Comparison of ENCODE assay signal across 10 cellular contexts in genomic region chr3:143763568-143764162, GRCh38.
DNase-seq lines count a peak whose midpoint lies in the region; ATAC-seq, FAIRE-seq and TF ChIP-seq lines count a peak whose summit lies in the region.
"Had no signal": no experiment of that assay in that cellular context is flagged by ENCODE, and none has a peak within 500 bp of the region (broad histone marks: within the 10 kb centered on the region; RNA-seq: fewer than 3 reads in every experiment).

No MANE protein-coding gene starts in this region.

- TF ChIP-seq RAD21 in K562 (CRISPR knock-in tag; conservative IDR thresholded peaks at IDR 0.05 in 1 of 2, IDR thresholded peaks at IDR 0.05 in 1 of 2) = peak; percentile 27 to 42; a peak in 3 of 4 replicates

- no TSS peak for BruUV-seq in K562 (replicated peaks; lab: Mats Ljungman, UMichigan)

- H3K36me3 ChIP-seq in CD8-positive, alpha-beta T cell (ENCODE audit: insufficient read depth, low read length) = no peaks in the 10 kb centered on the region
- H3K36me3 ChIP-seq in K562 (ENCODE audit: control insufficient read depth, insufficient read depth, low read length) = no peaks in the 10 kb centered on the region
- H3K36me3 ChIP-seq in lower lobe of right lung = no peaks in the 10 kb centered on the region
- no peaks in the 10 kb centered on the region for H3K36me3 ChIP-seq in ascending aorta

- peak; percentile 23 for TF ChIP-seq CTCF in CD8-positive, alpha-beta T cell (IDR thresholded peaks at IDR 0.05)
- TF ChIP-seq CTCF in K562 (IDR thresholded peaks at IDR 0.05 in 2 of 3, conservative IDR thresholded peaks at IDR 0.05 in 1 of 3; ENCODE audit: insufficient read depth in 2 of 3, low read depth in 1 of 3, low read length in 3 of 3) (peak in 1 of 3 experiments; percentile 37; a peak in 2 of 6 replicates), lower lobe of right lung (IDR thresholded peaks at IDR 0.05) (peak; percentile 25), ascending aorta (IDR thresholded peaks at IDR 0.05) (peak in 1 of 3 experiments; percentile 15)

- POLR2A ChIA-PET in CD8-positive, alpha-beta T cell (lab: Charles Lee) = no interaction called here
- POLR2A ChIA-PET in K562 (lab: Yijun Ruan, JAX) = no interaction called here

- H3K4me2 ChIP-seq in K562 (ENCODE audit: insufficient read depth, low read length) = no peak overlapping the region

- no peaks in the 10 kb centered on the region for H3K9me3 Mint-ChIP-seq in CD8-positive, alpha-beta T cell
- H3K9me3 Mint-ChIP-seq: activated naive CD8-positive, alpha-beta T cell treated with anti-CD3 and anti-CD28 coated beads, Interleukin-2, amount 50 U/mL, for 24 hours; memory B cell had no signal

- H3K4me3 ChIP-seq in CD8-positive, alpha-beta T cell (ENCODE audit: low read depth, low read length) = no peak overlapping the region
- no peak overlapping the region for H3K4me3 ChIP-seq in K562
- H3K4me3 ChIP-seq in lower lobe of right lung = no peak overlapping the region
- H3K4me3 ChIP-seq in ascending aorta = no peak overlapping the region

- no peak overlapping the region for H3K27ac ChIP-seq in CD8-positive, alpha-beta T cell (ENCODE audit: low read depth, low read length)
- H3K27ac ChIP-seq in K562 (ENCODE audit: extremely low read depth, low read depth, low read length) = no peak overlapping the region
- H3K27ac ChIP-seq in lower lobe of right lung = no peak overlapping the region
- H3K27ac ChIP-seq in ascending aorta = no peak overlapping the region

- H3K9ac ChIP-seq in K562 (ENCODE audit: insufficient read depth in 1 of 2, low read depth in 2 of 2, low read length in 2 of 2) = no peak overlapping the region

- TF ChIP-seq EP300 in K562 (IDR thresholded peaks at IDR 0.05; ENCODE audit: low read length) = no peak

- H3K4me1 Mint-ChIP-seq in CD8-positive, alpha-beta T cell (ENCODE audit: low read depth) = peaks cover 16% of the 10 kb centered on the region

- ATAC-seq in CD8-positive, alpha-beta T cell = no peak
- peak; percentile 33; the same call in 1 of the 3 replicates for ATAC-seq in K562
- no peak for ATAC-seq in lower lobe of right lung
- ATAC-seq: activated naive CD8-positive, alpha-beta T cell treated with anti-CD3 and anti-CD28 coated beads, Interleukin-2, amount 50 U/mL, for 24 hours had no signal

- peaks cover 5% of the 10 kb centered on the region for H3K4me1 ChIP-seq in CD8-positive, alpha-beta T cell (ENCODE audit: insufficient read depth, low read length)
- H3K4me1 ChIP-seq in K562 (replicated peaks in 1 of 2; ENCODE audit: control insufficient read depth in 2 of 2, insufficient read depth in 2 of 2, low read length in 2 of 2) = no peaks in the 10 kb centered on the region
- no peaks in the 10 kb centered on the region for H3K4me1 ChIP-seq in lower lobe of right lung
- no peaks in the 10 kb centered on the region for H3K4me1 ChIP-seq in ascending aorta

- no peak overlapping the region for H3K4me3 Mint-ChIP-seq in CD8-positive, alpha-beta T cell
- H3K4me3 Mint-ChIP-seq: activated naive CD8-positive, alpha-beta T cell treated with anti-CD3 and anti-CD28 coated beads, Interleukin-2, amount 50 U/mL, for 24 hours; memory B cell had no signal

- no peaks in the 10 kb centered on the region for H3K27me3 Mint-ChIP-seq in CD8-positive, alpha-beta T cell (ENCODE audit: low read depth)
- H3K27me3 Mint-ChIP-seq: activated naive CD8-positive, alpha-beta T cell treated with anti-CD3 and anti-CD28 coated beads, Interleukin-2, amount 50 U/mL, for 24 hours; memory B cell had no signal

- H2AFZ ChIP-seq in K562 (ENCODE audit: low read depth, low read length) = no peak overlapping the region

- no peaks in the 10 kb centered on the region for H3K27me3 ChIP-seq in CD8-positive, alpha-beta T cell (ENCODE audit: insufficient read depth, low read length)
- H3K27me3 ChIP-seq in K562 (ENCODE audit: control insufficient read depth in 2 of 2, insufficient read depth in 2 of 2, low read length in 2 of 2) (no peaks in the 10 kb centered on the region), lower lobe of right lung (ENCODE audit: low read depth) (no peaks in the 10 kb centered on the region), ascending aorta (no peaks in the 10 kb centered on the region)

- in situ Hi-C loops in KBM-7 (cut with MboI; ENCODE audit: low pct_unique_long_range_greater_than_20kb, low sequenced_read_pairs) (no loop called here), K562 (cut with MboI) (no loop called here)

- no peak overlapping the region for H3K27ac Mint-ChIP-seq in CD8-positive, alpha-beta T cell
- H3K27ac Mint-ChIP-seq: activated naive CD8-positive, alpha-beta T cell treated with anti-CD3 and anti-CD28 coated beads, Interleukin-2, amount 50 U/mL, for 24 hours; memory B cell had no signal

- intact Hi-C loops in CD8-positive, alpha-beta T cell (cut with DNase I, micrococcal nuclease) = loop anchor here (1.0 to 5.0 kb wide), 2 partner anchors 89 to 641 kb away; no protein-coding TSS in a partner anchor
- intact Hi-C loops in K562 (cut with micrococcal nuclease) (no loop called here), lower lobe of right lung (cut with DNase I) (no loop called here), ascending aorta (cut with DNase I) (no loop called here)

- no peak for FAIRE-seq in K562 (lab: Jason Lieb, UNC)

- TF ChIP-seq POLR2A in K562 (conservative IDR thresholded peaks at IDR 0.05) = no peak

- H3K79me2 ChIP-seq in K562 (ENCODE audit: control insufficient read depth, insufficient read depth, low read length) = no peaks in the 10 kb centered on the region

- no peaks in the 10 kb centered on the region for H4K20me1 ChIP-seq in K562 (replicated peaks; ENCODE audit: control insufficient read depth, insufficient read depth, low read length)

- H3K9me3 ChIP-seq in CD8-positive, alpha-beta T cell (ENCODE audit: low read length) = no peaks in the 10 kb centered on the region
- no peaks in the 10 kb centered on the region for H3K9me3 ChIP-seq in K562 (replicated peaks; ENCODE audit: control insufficient read depth, insufficient read depth, low read depth, low read length)
- H3K9me3 ChIP-seq in lower lobe of right lung = no peaks in the 10 kb centered on the region
- no peaks in the 10 kb centered on the region for H3K9me3 ChIP-seq in ascending aorta

- DNase-seq in CD8-positive, alpha-beta T cell = no peak
- DNase-seq in KBM-7 (peak; percentile 3), K562 (ENCODE audit: extremely low read depth in 1 of 4, low spot score in 3 of 4) (peak in 1 of 4 experiments; percentile 15), lower lobe of right lung (no peak), ascending aorta (ENCODE audit: low spot score in 2 of 2) (no peak), NOMO-1 treated with DMSO at 0.1 percent for 48 hours (lab: John Stamatoyannopoulos, UW; ENCODE audit: unreplicated experiment) (no peak), activated gamma-delta T cell (lab: John Stamatoyannopoulos, UW) (no peak), COLO668 (lab: John Stamatoyannopoulos, UW; ENCODE audit: unreplicated experiment) (no peak)
- DNase-seq: activated naive CD8-positive, alpha-beta T cell treated with anti-CD3 and anti-CD28 coated beads, Interleukin-2, amount 50 U/mL, for 24 hours had no signal

- H3K36me3 Mint-ChIP-seq in CD8-positive, alpha-beta T cell = no peaks in the 10 kb centered on the region

- CTCF ChIA-PET in CD8-positive, alpha-beta T cell (lab: Charles Lee) = interaction anchor here (0.6 kb wide), 2 partner anchors 55 to 240 kb away, joined by 3 read pairs; no protein-coding TSS in a partner anchor
- CTCF ChIA-PET in K562 (lab: Yijun Ruan, JAX; ENCODE audit: low intra/inter-chr PET ratio) = interaction anchor here (0.7 to 1.1 kb wide), 3 partner anchors 12 to 935 kb away, joined by 3 read pairs; no protein-coding TSS in a partner anchor

- no peaks in the 10 kb centered on the region for H3K9me1 ChIP-seq in K562 (ENCODE audit: control insufficient read depth, insufficient read depth, low read length)

TF ChIP-seq in K562, 482 proteins besides CTCF, POLR2A, EP300 and RAD21 (continues in another document):
- TF ChIP-seq TAF1 (IDR thresholded peaks at IDR 0.05; ENCODE audit: control insufficient read depth, extremely low read depth, insufficient read depth, low read length, severe bottlenecking) (no peak), NR2F6 (CRISPR knock-in tag; IDR thresholded peaks at IDR 0.05) (no peak), PRMT5 (CRISPR knock-in tag; IDR thresholded peaks at IDR 0.05) (no peak)

Comparison
In these comparisons a context has a peak if more than half of its experiments do, and no peak if none do; other contexts are left out.
1. intact Hi-C loops: an anchor here in CD8-positive, alpha-beta T cell (1.0 to 5.0 kb wide); none called in K562, lower lobe of right lung and ascending aorta.